In genomic region chr7:114180556-114181266, GRCh38 we compare ENCODE assay signal across 21 cellular contexts.
DNase-seq lines count a peak whose midpoint lies in the region; ATAC-seq, FAIRE-seq and TF ChIP-seq lines count a peak whose summit lies in the region.
"Had no signal": no experiment of that assay in that cellular context is flagged by ENCODE, and none has a peak within 500 bp of the region (broad histone marks: within the 10 kb centered on the region; RNA-seq: fewer than 3 reads in every experiment).

No MANE protein-coding gene starts in this region.

- no peak overlapping the region for H4K5ac ChIP-seq in IMR-90 (ENCODE audit: low read depth, low read length)

- H4K20me1 ChIP-seq in IMR-90 (ENCODE audit: insufficient read depth, low read length) (no peaks in the 10 kb centered on the region), K562 (replicated peaks; ENCODE audit: control insufficient read depth, insufficient read depth, low read length) (no peaks in the 10 kb centered on the region)
- H4K20me1 ChIP-seq: BLaER1 had no signal

- H3K27ac ChIP-seq in IMR-90 (ENCODE audit: insufficient read depth, low read length) = no peak overlapping the region
- peak overlapping the region; percentile 47; the same call in 1 of the 2 replicates for H3K27ac ChIP-seq in SK-N-MC
- H3K27ac ChIP-seq in K562 (ENCODE audit: extremely low read depth, low read depth, low read length) = no peak overlapping the region
- H3K27ac ChIP-seq: BLaER1, C4-2B had no signal

- FAIRE-seq in K562 (lab: Jason Lieb, UNC) = no peak
- FAIRE-seq: GM12891, GM18507 had no signal

- no peaks in the 10 kb centered on the region for H3K79me2 ChIP-seq in K562 (ENCODE audit: control insufficient read depth, insufficient read depth, low read length)

- CTCF ChIA-PET in IMR-90 (lab: Yijun Ruan, JAX) = no interaction called here
- CTCF ChIA-PET in K562 (lab: Yijun Ruan, JAX; ENCODE audit: low intra/inter-chr PET ratio) = no interaction called here

- no peak overlapping the region for H2BK15ac ChIP-seq in IMR-90 (ENCODE audit: low read depth, low read length)

- H2BK120ac ChIP-seq in IMR-90 (ENCODE audit: low read depth, low read length) = no peak overlapping the region

- H3K36me3 ChIP-seq in IMR-90 (ENCODE audit: control insufficient read depth, insufficient read depth, low read length) (no peaks in the 10 kb centered on the region), SK-N-MC (ENCODE audit: insufficient read depth, low read length) (no peaks in the 10 kb centered on the region; the same call in 1 of the 2 replicates), K562 (ENCODE audit: control insufficient read depth, insufficient read depth, low read length) (no peaks in the 10 kb centered on the region)
- H3K36me3 ChIP-seq: BLaER1 had no signal

- TF ChIP-seq RAD21 in IMR-90 (IDR thresholded peaks at IDR 0.05; ENCODE audit: low read length) (no peak), K562 (CRISPR knock-in tag; conservative IDR thresholded peaks at IDR 0.05 in 1 of 2, IDR thresholded peaks at IDR 0.05 in 1 of 2) (no peak)

- no peak overlapping the region for H4K91ac ChIP-seq in IMR-90 (ENCODE audit: insufficient read depth, low read depth, low read length)

- dilution Hi-C loops in IMR-90 (cut with HindIII; ENCODE audit: low sequenced_read_pairs, unreplicated experiment) = no loop called here

- H2BK20ac ChIP-seq in IMR-90 (ENCODE audit: low read depth, low read length) = no peak overlapping the region

- H3K56ac ChIP-seq in IMR-90 (ENCODE audit: extremely low read depth, insufficient read depth, low read length) = no peak overlapping the region

- no peak for TF ChIP-seq EP300 in K562 (IDR thresholded peaks at IDR 0.05; ENCODE audit: low read length)

- POLR2A ChIA-PET in IMR-90 (lab: Charles Lee; ENCODE audit: unreplicated experiment) = no interaction called here
- POLR2A ChIA-PET in K562 (lab: Yijun Ruan, JAX) = interaction anchor here (0.6 kb wide), 1 partner anchor 38 kb away, joined by 3 read pairs; no protein-coding TSS in a partner anchor

- no peak overlapping the region for H4K8ac ChIP-seq in IMR-90 (ENCODE audit: low read depth in 2 of 2, low read length in 2 of 2)

- TF ChIP-seq CTCF in IMR-90 (conservative IDR thresholded peaks at IDR 0.05; ENCODE audit: low read depth, low read length) (no peak), K562 (IDR thresholded peaks at IDR 0.05 in 2 of 3, conservative IDR thresholded peaks at IDR 0.05 in 1 of 3; ENCODE audit: insufficient read depth in 2 of 3, low read depth in 1 of 3, low read length in 3 of 3) (no peak), fibroblast of mammary gland (conservative IDR thresholded peaks at IDR 0.05; ENCODE audit: control insufficient read depth, insufficient read depth, low read depth, low read length) (no peak)

- no peak for TF ChIP-seq POLR2A in IMR-90 (IDR thresholded peaks at IDR 0.05; ENCODE audit: low read depth, low read length)
- no peak for TF ChIP-seq POLR2A in K562 (conservative IDR thresholded peaks at IDR 0.05)

- no peak overlapping the region for H2AFZ ChIP-seq in IMR-90 (replicated peaks; ENCODE audit: low read length, poor library complexity)
- H2AFZ ChIP-seq in K562 (ENCODE audit: low read depth, low read length) = no peak overlapping the region
- H2AFZ ChIP-seq: GM23338 had no signal

- H3K14ac ChIP-seq in IMR-90 (replicated peaks; ENCODE audit: low read depth, low read length) = no peak overlapping the region

- H3K27me3 ChIP-seq in IMR-90 (ENCODE audit: control insufficient read depth, insufficient read depth, low read length) (no peaks in the 10 kb centered on the region), K562 (ENCODE audit: control insufficient read depth in 2 of 2, insufficient read depth in 2 of 2, low read length in 2 of 2) (no peaks in the 10 kb centered on the region)
- H3K27me3 ChIP-seq: BLaER1 had no signal

- ATAC-seq in IMR-90 (ENCODE audit: low read depth) = no peak
- no peak for ATAC-seq in K562
- ATAC-seq: CD8-positive, alpha-beta T cell; HCT116 had no signal

- H3K4me1 ChIP-seq in IMR-90 (ENCODE audit: control insufficient read depth, insufficient read depth, low read length) (no peaks in the 10 kb centered on the region), K562 (replicated peaks in 1 of 2; ENCODE audit: control insufficient read depth in 2 of 2, insufficient read depth in 2 of 2, low read length in 2 of 2) (no peaks in the 10 kb centered on the region)
- H3K4me1 ChIP-seq: BLaER1, Caco-2 had no signal

- H3K9ac ChIP-seq in IMR-90 (ENCODE audit: low read depth, low read length) (no peak overlapping the region), SK-N-MC (ENCODE audit: insufficient read length) (no peak overlapping the region), K562 (ENCODE audit: insufficient read depth in 1 of 2, low read depth in 2 of 2, low read length in 2 of 2) (no peak overlapping the region)
- H3K9ac ChIP-seq: BLaER1 had no signal

- intact Hi-C loops in IMR-90 (cut with micrococcal nuclease) (no loop called here), K562 (cut with micrococcal nuclease) (no loop called here)

- no peak overlapping the region for H3K18ac ChIP-seq in IMR-90 (ENCODE audit: low read depth, low read length)

- BruUV-seq in IMR-90 (replicated peaks; lab: Mats Ljungman, UMichigan) (no TSS peak), K562 (replicated peaks; lab: Mats Ljungman, UMichigan) (no TSS peak)

- no peak overlapping the region for H2AK5ac ChIP-seq in IMR-90 (ENCODE audit: low read depth, low read length)

- H3K79me1 ChIP-seq in IMR-90 (ENCODE audit: low read depth in 1 of 2, low read length in 2 of 2) = no peaks in the 10 kb centered on the region

- no peak overlapping the region for H3K4ac ChIP-seq in IMR-90 (ENCODE audit: low read depth, low read length)

- no peak overlapping the region for H2BK5ac ChIP-seq in IMR-90 (ENCODE audit: low read depth, low read length, poor library complexity, severe bottlenecking)

- no peaks in the 10 kb centered on the region for H3K9me1 ChIP-seq in IMR-90 (ENCODE audit: insufficient read depth, low read length)
- H3K9me1 ChIP-seq in K562 (ENCODE audit: control insufficient read depth, insufficient read depth, low read length) = no peaks in the 10 kb centered on the region

- in situ Hi-C loops in IMR-90 (cut with MboI; ENCODE audit: low sequenced_read_pairs) (no loop called here), K562 (cut with MboI) (no loop called here)

- H3K4me2 ChIP-seq in IMR-90 (ENCODE audit: low read depth, low read length) = no peak overlapping the region
- no peak overlapping the region for H3K4me2 ChIP-seq in K562 (ENCODE audit: insufficient read depth, low read length)
- H3K4me2 ChIP-seq: BLaER1, GM23338 had no signal

- no peak overlapping the region for H2AK9ac ChIP-seq in IMR-90 (replicated peaks; ENCODE audit: low read depth, low read length, poor library complexity)

- H3K9me3 ChIP-seq in IMR-90 (ENCODE audit: control insufficient read depth, insufficient read depth, low read length) (no peaks in the 10 kb centered on the region), SK-N-MC (ENCODE audit: low read depth, low read length) (no peaks in the 10 kb centered on the region), K562 (replicated peaks; ENCODE audit: control insufficient read depth, insufficient read depth, low read depth, low read length) (no peaks in the 10 kb centered on the region)
- H3K9me3 ChIP-seq: BLaER1, Caco-2 had no signal

- H3K23ac ChIP-seq in IMR-90 (ENCODE audit: low read depth, low read length) = no peak overlapping the region

- no peak overlapping the region for H3K4me3 ChIP-seq in IMR-90 (ENCODE audit: insufficient read depth, low read depth, low read length)
- H3K4me3 ChIP-seq in SK-N-MC = no peak overlapping the region
- no peak overlapping the region for H3K4me3 ChIP-seq in K562
- H3K4me3 ChIP-seq in fibroblast of mammary gland (ENCODE audit: control insufficient read depth, low read depth, low read length) = no peak overlapping the region
- H3K4me3 ChIP-seq: BLaER1, GM23338 had no signal

- DNase-seq in IMR-90 (no peak), SK-N-MC (ENCODE audit: low read depth, low spot score) (no peak), K562 (ENCODE audit: extremely low read depth in 1 of 4, low spot score in 3 of 4) (no peak), fibroblast of mammary gland (ENCODE audit: low read depth) (peak; percentile 17), NCI-H524 (lab: John Stamatoyannopoulos, UW) (no peak), SHP77 treated with DMSO at 0.1 percent for 48 hours (lab: John Stamatoyannopoulos, UW) (no peak)
- no peak for DNase-seq in activated CD4-positive, alpha-beta T cell treated with anti-CD3 and anti-CD28 coated beads for 4 hours
- DNase-seq: Caco-2; CD4-positive, CD25-positive, alpha-beta regulatory T cell; CD8-positive, alpha-beta T cell; DMS153; DMS79; EL; GDM1; H9 had no signal

TF ChIP-seq in IMR-90, 13 proteins besides CTCF, POLR2A, EP300 and RAD21:
- TF ChIP-seq MAFK (IDR thresholded peaks at IDR 0.05; ENCODE audit: low read depth, low read length) = peak; percentile 68
- TF ChIP-seq MAZ (IDR thresholded peaks at IDR 0.05; ENCODE audit: borderline replicate concordance, low read depth, low read length) = no peak

TF ChIP-seq in K562, 482 proteins besides CTCF, POLR2A, EP300 and RAD21:
- TF ChIP-seq MAFF (IDR thresholded peaks at IDR 0.05; ENCODE audit: low read length) (0 out of 2 replicates have a peak, but pooled peaks have one; percentile 22), ZNF57 (CRISPR knock-in tag; IDR thresholded peaks at IDR 0.05) (no peak), ZNF316 (IDR thresholded peaks at IDR 0.05) (peak; percentile 72), MAFG (tag; conservative IDR thresholded peaks at IDR 0.05) (peak; percentile 35), ARNT (IDR thresholded peaks at IDR 0.05) (no peak), ZNF3 (CRISPR knock-in tag; IDR thresholded peaks at IDR 0.05) (no peak), C11orf30 (IDR thresholded peaks at IDR 0.05; ENCODE audit: low read depth) (peak; percentile 43; the same call in 1 of the 2 replicates), NELFE (IDR thresholded peaks at IDR 0.05; ENCODE audit: insufficient read depth, insufficient read length) (no peak)
